8 cellular contexts compared by ENCODE assay signal in genomic region chr9:20622330-20623020, GRCh38. TPM values are rescaled to one million over a fixed set of nuclear protein-coding genes. Genes with fewer than 3 reads are reported as not detected.
DNase-seq lines count a peak whose midpoint lies in the region; ATAC-seq and TF ChIP-seq lines count a peak whose summit lies in the region.

MLLT3 (minus strand) TSS chr9:20622499.

- H3K27ac Mint-ChIP-seq in GM23338 (no peak within 1 kb of the TSS), neural progenitor cell (peak within 1 kb of the TSS; percentile 84)

- H3K4me1 ChIP-seq in GM23338 (ENCODE audit: insufficient read depth): peaks cover 15% of the 10 kb centered on the region
- H3K4me1 ChIP-seq in RWPE2 (ENCODE audit: insufficient read depth, poor library complexity, severe bottlenecking): peaks cover 26% of the 10 kb centered on the region
- peaks cover 22% of the 10 kb centered on the region for H3K4me1 ChIP-seq in neural progenitor cell
- peaks cover 6% of the 10 kb centered on the region for H3K4me1 ChIP-seq in stomach smooth muscle (ENCODE audit: control insufficient read depth, insufficient read depth, low read length)

- H3K79me2 ChIP-seq in GM23338 (replicated peaks; ENCODE audit: insufficient read depth) (no peaks in the 10 kb centered on the region; the same call in 1 of the 2 replicates), neural progenitor cell (ENCODE audit: low read depth) (no peaks in the 10 kb centered on the region)

- H3K4me1 Mint-ChIP-seq in GM23338: peaks cover 24% of the 10 kb centered on the region; the same call in 2 of the 3 replicates
- peaks cover 36% of the 10 kb centered on the region for H3K4me1 Mint-ChIP-seq in neural progenitor cell

- H3K9ac ChIP-seq in neural progenitor cell (no peak within 1 kb of the TSS), stomach smooth muscle (ENCODE audit: low read length in 2 of 2) (peak within 1 kb of the TSS; percentile 80 to 90)

- H3K4me2 ChIP-seq in GM23338: peak within 1 kb of the TSS; percentile 95
- peak within 1 kb of the TSS; percentile 98 for H3K4me2 ChIP-seq in neural progenitor cell

- H3K27me3 Mint-ChIP-seq in GM23338 (ENCODE audit: insufficient read depth, low read depth, poor library complexity) (peaks cover 57% of the 10 kb centered on the region), neural progenitor cell (ENCODE audit: insufficient read depth, low read depth) (peaks cover 11% of the 10 kb centered on the region)

- no peaks in the 10 kb centered on the region for H3K9me2 ChIP-seq in GM23338 (ENCODE audit: insufficient read depth)

- H3K36me3 Mint-ChIP-seq in GM23338 (ENCODE audit: low read depth) (no peaks in the 10 kb centered on the region; the same call in 2 of the 3 replicates), neural progenitor cell (peaks cover 3% of the 10 kb centered on the region)

- H3K27me3 ChIP-seq in GM23338 (ENCODE audit: insufficient read depth): peaks cover 63% of the 10 kb centered on the region
- no peaks in the 10 kb centered on the region for H3K27me3 ChIP-seq in RWPE2 (ENCODE audit: insufficient read depth, poor library complexity, severe bottlenecking)
- H3K27me3 ChIP-seq in neural progenitor cell: peaks cover 60% of the 10 kb centered on the region
- no peaks in the 10 kb centered on the region for H3K27me3 ChIP-seq in stomach smooth muscle (ENCODE audit: control insufficient read depth in 1 of 2, insufficient read depth in 2 of 2, low read length in 2 of 2)

- H3K9me3 ChIP-seq in RWPE2 (ENCODE audit: severe bottlenecking) (no peaks in the 10 kb centered on the region), neural progenitor cell (ENCODE audit: low read depth) (no peaks in the 10 kb centered on the region), stomach smooth muscle (ENCODE audit: control insufficient read depth in 2 of 2, low read length in 2 of 2) (no peaks in the 10 kb centered on the region)

- H3K9me3 Mint-ChIP-seq in GM23338 (no peaks in the 10 kb centered on the region; the same call in 2 of the 3 replicates), neural progenitor cell (no peaks in the 10 kb centered on the region)

- H3F3A ChIP-seq in GM23338 (replicated peaks; ENCODE audit: low read depth) (no peaks in the 10 kb centered on the region; the same call in 1 of the 2 replicates), neural progenitor cell (ENCODE audit: low read depth) (peaks cover 26% of the 10 kb centered on the region)

- ATAC-seq in GM23338: peak; percentile 78
- ATAC-seq in RWPE2 (ENCODE audit: low read depth): peak; percentile 81

- peak within 1 kb of the TSS; percentile 87 for H3K4me3 Mint-ChIP-seq in GM23338
- H3K4me3 Mint-ChIP-seq in neural progenitor cell: peak within 1 kb of the TSS; percentile 98

- H3K36me3 ChIP-seq in GM23338 (ENCODE audit: insufficient read depth) (no peaks in the 10 kb centered on the region), RWPE2 (ENCODE audit: low read depth) (no peaks in the 10 kb centered on the region), neural progenitor cell (no peaks in the 10 kb centered on the region), stomach smooth muscle (ENCODE audit: control insufficient read depth in 2 of 2, insufficient read depth in 2 of 2, low read length in 2 of 2) (no peaks in the 10 kb centered on the region)

- TF ChIP-seq CTCF in GM23338 (conservative IDR thresholded peaks at IDR 0.05; ENCODE audit: low read depth in 2 of 2): no peak
- no peak for TF ChIP-seq CTCF in RWPE2 (IDR thresholded peaks at IDR 0.05; ENCODE audit: poor library complexity, severe bottlenecking)
- no peak for TF ChIP-seq CTCF in foreskin fibroblast (IDR thresholded peaks at IDR 0.05; ENCODE audit: low read depth, low read length)
- no peak for TF ChIP-seq CTCF in neural progenitor cell (IDR thresholded peaks at IDR 0.05)

- peak within 1 kb of the TSS; percentile 70; the same call in 1 of the 2 replicates for H3K27ac ChIP-seq in GM23338 (ENCODE audit: low read depth)
- peak within 1 kb of the TSS; percentile 60 for H3K27ac ChIP-seq in RWPE2 (ENCODE audit: poor library complexity, severe bottlenecking)
- no peak within 1 kb of the TSS for H3K27ac ChIP-seq in neural progenitor cell
- H3K27ac ChIP-seq in stomach smooth muscle (ENCODE audit: low read length): peak within 1 kb of the TSS; percentile 75

- peak; percentile 92 for DNase-seq in Daoy (ENCODE audit: low read depth)
- peak; percentile 95 for DNase-seq in GM23338 (ENCODE audit: low spot score)
- DNase-seq in LHCN-M2 (ENCODE audit: low read depth): peak; percentile 95
- DNase-seq in RWPE2 (ENCODE audit: low spot score): peak; percentile 93
- DNase-seq in activated gamma-delta T cell (lab: John Stamatoyannopoulos, UW): peak; percentile 97
- peak; percentile 97 to 99 for DNase-seq in foreskin fibroblast
- DNase-seq in neural progenitor cell (ENCODE audit: low spot score): peak; percentile 95

- H2AFZ ChIP-seq in GM23338 (peak within 1 kb of the TSS; percentile 94), neural progenitor cell (replicated peaks) (peak within 1 kb of the TSS; percentile 89)

- H3K4me3 ChIP-seq in GM23338 (peak within 1 kb of the TSS; percentile 86), RWPE2 (ENCODE audit: severe bottlenecking) (peak within 1 kb of the TSS; percentile 77), foreskin fibroblast (ENCODE audit: low read depth in 1 of 2, low read length in 2 of 2) (peak within 1 kb of the TSS; percentile 67 to 87), neural progenitor cell (peak within 1 kb of the TSS; percentile 84), stomach smooth muscle (ENCODE audit: low read length in 2 of 2) (peak within 1 kb of the TSS; percentile 95 to 97)

- H4K20me1 ChIP-seq in GM23338 (replicated peaks; ENCODE audit: insufficient read depth) (no peaks in the 10 kb centered on the region), neural progenitor cell (ENCODE audit: low read depth) (peaks cover 28% of the 10 kb centered on the region)

TF ChIP-seq in GM23338, 12 proteins besides CTCF, POLR2A, EP300 and RAD21:
- TF ChIP-seq POLR2AphosphoS5 (IDR thresholded peaks at IDR 0.05; ENCODE audit: low read depth): peak; percentile 60
- TF ChIP-seq JUNB (IDR thresholded peaks at IDR 0.05; ENCODE audit: unreplicated experiment): no peak
- TF ChIP-seq CREB1 (CRISPR knock-in tag; IDR thresholded peaks at IDR 0.05; ENCODE audit: low read depth): no peak

RNA-seq across cellular contexts. Expression of gene MLLT3, which starts in this region (rescaled TPM):
- total RNA-seq in Daoy (2014; rRNA removed; shearing (Covaris generic)): 2.1 and 3.8 TPM in 2 replicates
- total RNA-seq in GM23338 (2014; rRNA removed; shearing (Covaris generic)): 9.5 and 14.8 TPM in 2 replicates
- 6.1 and 7.5 TPM in 2 replicates for polyA plus RNA-seq in GM23338 (2016; fragmentation: Nextera tagmentation; extraction: Ambion mirVana)
- 31.3 and 34.0 TPM in 2 replicates for total RNA-seq in LHCN-M2 (2014; rRNA removed)
- polyA plus RNA-seq in LHCN-M2 (2012): 7.9 TPM
- total RNA-seq in neural progenitor cell (ENCODE audit: low replicate concordance): 23.8 and 39.1 TPM in 2 replicates
